In the genomic region with DNA sequence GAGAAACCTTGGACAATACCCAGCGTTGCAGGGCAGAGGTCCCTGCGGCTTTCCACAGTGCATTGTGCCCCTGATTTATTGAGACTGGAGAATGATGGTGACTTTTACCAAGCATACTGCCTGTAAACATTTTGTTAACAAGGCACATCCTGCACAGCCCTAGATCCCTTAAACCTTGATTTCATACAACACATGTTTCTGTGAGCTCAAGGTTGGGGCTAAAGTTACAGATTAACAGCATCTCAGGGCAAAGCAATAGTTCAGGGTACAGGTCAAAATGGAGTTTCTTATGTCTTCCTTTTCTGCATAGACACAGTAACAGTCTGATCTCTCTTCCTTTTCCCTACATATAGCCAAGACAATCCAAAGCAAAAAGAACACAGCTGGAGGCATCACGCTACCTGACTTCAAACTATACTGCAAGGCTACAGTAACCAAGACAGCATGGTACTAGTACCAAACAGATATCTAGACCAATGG, we compare ENCODE assay signal across 7 cellular contexts. TPM values are rescaled to one million over a fixed set of nuclear protein-coding genes. Genes with fewer than 3 reads are reported as not detected.
"Had no signal": no experiment of that assay in that cellular context is flagged by ENCODE, and none has a peak within 500 bp of the region (broad histone marks: within the 10 kb centered on the region; RNA-seq: fewer than 3 reads in every experiment).

No MANE protein-coding gene starts in this region.

RNA-seq across cellular contexts. Expression of gene CPNE6, which starts 46.4 kb away (rescaled TPM):
- total RNA-seq: stomach, subcutaneous adipose tissue, suprapubic skin, tibial nerve, upper lobe of left lung, upper lobe of right lung, vagina had no signal
